ENCODE assay signal across 18 cellular contexts in the genomic region with DNA sequence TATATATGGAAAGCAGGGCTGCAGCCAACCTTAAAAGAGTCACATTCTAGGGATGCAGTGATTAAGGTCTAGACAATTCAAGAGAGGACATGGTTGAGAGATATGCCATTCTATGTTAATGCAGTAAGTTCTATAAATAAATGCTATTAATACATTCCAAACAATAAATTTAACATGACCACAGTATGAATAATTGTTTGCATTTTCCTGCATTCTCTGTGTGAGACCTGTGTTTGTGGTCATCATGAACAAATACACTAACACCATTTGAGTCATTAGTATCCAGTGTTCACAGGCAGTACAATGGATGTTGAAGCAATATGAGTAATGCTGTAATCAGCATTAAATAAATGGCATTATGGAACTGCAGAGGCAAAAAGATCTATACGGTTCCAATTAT. TPM values are rescaled to one million over a fixed set of nuclear protein-coding genes. Genes with fewer than 3 reads are reported as not detected.
A peak's percentile ranks its signal among the peaks of the same experiment; 100 is the strongest.
DNase-seq lines count a peak whose midpoint lies in the region; ATAC-seq, FAIRE-seq and TF ChIP-seq lines count a peak whose summit lies in the region.
"Had no signal": no experiment of that assay in that cellular context is flagged by ENCODE, and none has a peak within 500 bp of the region (broad histone marks: within the 10 kb centered on the region; RNA-seq: fewer than 3 reads in every experiment).

No MANE protein-coding gene starts in this region.

- peaks cover 0 to 5% (median 0%) of the 10 kb centered on the region in 3 donors for H3K4me1 ChIP-seq in esophagus squamous epithelium

- H3K27me3 ChIP-seq in esophagus squamous epithelium: peaks cover 0 to 4% (median 0%) of the 10 kb centered on the region in 4 donors
- H3K27me3 ChIP-seq: MG63, upper lobe of right lung had no signal

- H3K27ac ChIP-seq in epithelial cell of prostate (peak overlapping the region; percentile 32), esophagus squamous epithelium (no peak overlapping the region)
- H3K27ac ChIP-seq: heart left ventricle, upper lobe of right lung had no signal

- no peak for ATAC-seq in GM21737 (IDR thresholded peaks at IDR 0.05; ENCODE audit: unreplicated experiment)
- ATAC-seq: activated CD4-positive, CD25-positive, alpha-beta regulatory T cell treated with anti-CD3 and anti-CD28 coated beads, Interleukin-2, amount 50 U/mL, for 24 hours; heart left ventricle; upper lobe of right lung had no signal

- FAIRE-seq in RCC 7860 (lab: Jason Lieb, UNC): no peak
- FAIRE-seq: islet of Langerhans had no signal

- no peak for TF ChIP-seq POLR2A in esophagus squamous epithelium (IDR thresholded peaks at IDR 0.05)

- peak; percentile 56 for DNase-seq in GM04503 (ENCODE audit: low read depth)
- DNase-seq in RCC 7860 (ENCODE audit: low spot score): peak; percentile 50
- peak; percentile 92 for DNase-seq in epithelial cell of prostate (ENCODE audit: low read depth, low spot score)
- DNase-seq in non-pigmented ciliary epithelial cell (ENCODE audit: low read depth): peak; percentile 57
- DNase-seq in esophagus squamous epithelium (lab: John Stamatoyannopoulos, UW): no peak
- DNase-seq in 8988T: no peak
- no peak for DNase-seq in retina
- DNase-seq: activated gamma-delta T cell; CD4-positive, alpha-beta memory T cell; heart left ventricle; MG63; NCI-H2029; NCI-H524; SIG-M5; upper lobe of right lung had no signal

- H3K9me3 ChIP-seq in esophagus squamous epithelium: no peaks in the 10 kb centered on the region
- H3K9me3 ChIP-seq: heart left ventricle, upper lobe of right lung had no signal

- H3K4me3 ChIP-seq in esophagus squamous epithelium: no peak overlapping the region
- H3K4me3 ChIP-seq: heart left ventricle, MG63, upper lobe of right lung had no signal

- WGBS in esophagus squamous epithelium, 2 donors: 48 to 63% methylated on average over 1 of the region's 1 CpG

- H3K36me3 ChIP-seq in esophagus squamous epithelium: no peaks in the 10 kb centered on the region
- H3K36me3 ChIP-seq: heart left ventricle, MG63, upper lobe of right lung had no signal

- no peak for TF ChIP-seq CTCF in esophagus squamous epithelium (IDR thresholded peaks at IDR 0.05)

- intact Hi-C loops in esophagus squamous epithelium (cut with DNase I): no loop called here

RNA-seq across cellular contexts. Expression of gene ZRANB2, which starts 5.5 kb away (rescaled TPM):
- 10 to 100 TPM; 17.4 to 67.7 (median 36.8) TPM for total RNA-seq in esophagus squamous epithelium

RNA-seq across cellular contexts. Expression of gene PTGER3, which starts 38.7 kb away (rescaled TPM):
- 10 to 100 TPM in 1 of 4 donors, under 1 TPM in 3; 0.31 to 10.3 (median 0.57) TPM for total RNA-seq in esophagus squamous epithelium
- total RNA-seq: CD4-positive, alpha-beta memory T cell had no signal

Comparison
In these comparisons a context has a peak if more than half of its experiments do, and no peak if none do; other contexts are left out.
1. DNase-seq: peak in GM04503 (single experiment), RCC 7860 (single experiment), epithelial cell of prostate (single experiment) and non-pigmented ciliary epithelial cell (single experiment); none in esophagus squamous epithelium (single experiment), 8988T (single experiment) and retina (single experiment).